Comparison of ENCODE assay signal across 16 cellular contexts in genomic region chr9:19484699-19485098, GRCh38.
"Had no signal": no experiment of that assay in that cellular context is flagged by ENCODE, and none has a peak within 500 bp of the region (broad histone marks: within the 10 kb centered on the region; RNA-seq: fewer than 3 reads in every experiment).

No MANE protein-coding gene starts in this region.

- H3K36me3 ChIP-seq: esophagus squamous epithelium, heart left ventricle, neural progenitor cell, ovary, thoracic aorta, transverse colon had no signal

- H3K27me3 ChIP-seq: neural progenitor cell, ovary, transverse colon had no signal

- H3K4me1 ChIP-seq: esophagus squamous epithelium, neural progenitor cell, transverse colon had no signal

- H3K4me2 ChIP-seq: neural progenitor cell had no signal

- H3K9me3 ChIP-seq: esophagus squamous epithelium, heart left ventricle, mucosa of descending colon, ovary, thoracic aorta, transverse colon had no signal

- H2AFZ ChIP-seq: neural progenitor cell had no signal

- DNase-seq: esophagus squamous epithelium; foreskin fibroblast; heart left ventricle; hippocampal formation; kidney glomerular epithelial cell; mucosa of descending colon; ovary; right cardiac atrium; small intestine; stimulated activated CD4-positive, alpha-beta T cell treated with anti-CD3 and anti-CD28 coated beads, Interleukin-12 subunit alpha, Interleukin-12 subunit beta, amount 100 ng/mL, for 4 hours; stimulated activated naive CD4-positive, alpha-beta T cell; transverse colon had no signal

- H3K4me3 ChIP-seq: esophagus squamous epithelium, heart left ventricle, mucosa of descending colon, neural progenitor cell, ovary, thoracic aorta, transverse colon had no signal

- ATAC-seq: heart left ventricle; left lobe of liver; mucosa of descending colon; natural killer cell treated with Interleukin-12 subunit alpha and Interleukin-12 subunit beta and Interleukin-15 and Interleukin-18, amount 100 ng/mL, for 72 hours; right cardiac atrium had no signal

- H3K9ac ChIP-seq: neural progenitor cell had no signal

- H3K27ac ChIP-seq: esophagus squamous epithelium, heart left ventricle, neural progenitor cell, ovary, thoracic aorta, transverse colon had no signal
